1 cellular context compared by ENCODE assay signal in genomic region chrX:123788744-123789143, GRCh38.
TF ChIP-seq lines count a peak whose summit lies in the region.

No MANE protein-coding gene starts in this region.

TF ChIP-seq in HCT116, 20 proteins besides CTCF, POLR2A, EP300 and RAD21 (continued from another document):
- TF ChIP-seq REST (IDR thresholded peaks at IDR 0.05; ENCODE audit: low read depth) (no peak), TCF7L2 (IDR thresholded peaks at IDR 0.05; ENCODE audit: borderline replicate concordance, extremely low read depth, insufficient read depth, insufficient read length) (no peak), POLR2AphosphoS5 (IDR thresholded peaks at IDR 0.05; ENCODE audit: low read depth, low read length) (no peak), EZH2phosphoT487 (IDR thresholded peaks at IDR 0.05; ENCODE audit: borderline replicate concordance) (no peak), JUND (IDR thresholded peaks at IDR 0.05) (no peak), ZFX (IDR thresholded peaks at IDR 0.05) (no peak), ZBTB33 (IDR thresholded peaks at IDR 0.05; ENCODE audit: extremely low read depth, insufficient replicate concordance, low read length) (no peak), SP1 (IDR thresholded peaks at IDR 0.05; ENCODE audit: low read depth) (no peak), YY1 (IDR thresholded peaks at IDR 0.05; ENCODE audit: extremely low read depth, insufficient replicate concordance, low read depth, low read length) (no peak)
